Comparison of ENCODE assay signal across 1 cellular context in genomic region chr13:112722433-112723250, GRCh38.
TF ChIP-seq lines count a peak whose summit lies in the region.

No MANE protein-coding gene starts in this region.

TF ChIP-seq in K562, 482 proteins besides CTCF, POLR2A, EP300 and RAD21 (continued from another document):
- TF ChIP-seq ZNF740 (CRISPR knock-in tag; IDR thresholded peaks at IDR 0.05) (peak; percentile 79), ZNF740 (tag; IDR thresholded peaks at IDR 0.05) (peak in 1 of 2 experiments; percentile 45; a peak in 1 of 4 replicates), MED1 (CRISPR knock-in tag; IDR thresholded peaks at IDR 0.05; ENCODE audit: borderline replicate concordance) (no peak), TEAD1 (CRISPR knock-in tag; IDR thresholded peaks at IDR 0.05) (peak in 1 of 2 experiments; percentile 56; a peak in 1 of 4 replicates), FOS (IDR thresholded peaks at IDR 0.05; ENCODE audit: extremely low read depth, insufficient read length) (no peak), SMARCA4 (IDR thresholded peaks at IDR 0.05) (0 out of 2 replicates have a peak, but pooled peaks have one; percentile 29), FOSL1 (tag; conservative IDR thresholded peaks at IDR 0.05) (peak; percentile 71), VEZF1 (CRISPR knock-in tag; IDR thresholded peaks at IDR 0.05) (peak; percentile 52; the same call in 1 of the 2 replicates), CBFA2T3 (IDR thresholded peaks at IDR 0.05) (no peak), TEAD4 (IDR thresholded peaks at IDR 0.05; ENCODE audit: low read length) (peak; percentile 67), TEAD4 (CRISPR knock-in tag; IDR thresholded peaks at IDR 0.05; ENCODE audit: borderline replicate concordance) (no peak), PKNOX1 (IDR thresholded peaks at IDR 0.05) (peak; percentile 75), ATF7 (IDR thresholded peaks at IDR 0.05) (0 out of 2 replicates have a peak, but pooled peaks have one; percentile 25), NR2C2 (CRISPR knock-in tag; IDR thresholded peaks at IDR 0.05) (no peak), NR2C2 (tag; IDR thresholded peaks at IDR 0.05) (peak; percentile 43), HMBOX1 (IDR thresholded peaks at IDR 0.05) (peak; percentile 41; the same call in 1 of the 2 replicates), ZNF384 (IDR thresholded peaks at IDR 0.05; ENCODE audit: low read depth, low read length) (0 out of 2 replicates have a peak, but pooled peaks have one; percentile 24), CBX5 (IDR thresholded peaks at IDR 0.05; ENCODE audit: borderline replicate concordance, low read depth) (no peak)
- TF ChIP-seq, protein P1, sequence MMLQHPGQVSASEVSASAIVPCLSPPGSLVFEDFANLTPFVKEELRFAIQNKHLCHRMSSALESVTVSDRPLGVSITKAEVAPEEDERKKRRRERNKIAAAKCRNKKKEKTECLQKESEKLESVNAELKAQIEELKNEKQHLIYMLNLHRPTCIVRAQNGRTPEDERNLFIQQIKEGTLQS (IDR thresholded peaks at IDR 0.05), result peak; percentile 42; the same call in 1 of the 2 replicates
- TF ChIP-seq, protein P1 (CRISPR knock-in tag; conservative IDR thresholded peaks at IDR 0.05), result no peak
- TF ChIP-seq, protein P2, sequence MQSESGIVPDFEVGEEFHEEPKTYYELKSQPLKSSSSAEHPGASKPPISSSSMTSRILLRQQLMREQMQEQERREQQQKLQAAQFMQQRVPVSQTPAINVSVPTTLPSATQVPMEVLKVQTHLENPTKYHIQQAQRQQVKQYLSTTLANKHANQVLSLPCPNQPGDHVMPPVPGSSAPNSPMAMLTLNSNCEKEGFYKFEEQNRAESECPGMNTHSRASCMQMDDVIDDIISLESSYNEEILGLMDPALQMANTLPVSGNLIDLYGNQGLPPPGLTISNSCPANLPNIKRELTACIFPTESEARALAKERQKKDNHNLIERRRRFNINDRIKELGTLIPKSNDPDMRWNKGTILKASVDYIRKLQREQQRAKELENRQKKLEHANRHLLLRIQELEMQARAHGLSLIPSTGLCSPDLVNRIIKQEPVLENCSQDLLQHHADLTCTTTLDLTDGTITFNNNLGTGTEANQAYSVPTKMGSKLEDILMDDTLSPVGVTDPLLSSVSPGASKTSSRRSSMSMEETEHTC (IDR thresholded peaks at IDR 0.05), result no peak
